ENCODE assay signal across 29 cellular contexts in the genomic region with DNA sequence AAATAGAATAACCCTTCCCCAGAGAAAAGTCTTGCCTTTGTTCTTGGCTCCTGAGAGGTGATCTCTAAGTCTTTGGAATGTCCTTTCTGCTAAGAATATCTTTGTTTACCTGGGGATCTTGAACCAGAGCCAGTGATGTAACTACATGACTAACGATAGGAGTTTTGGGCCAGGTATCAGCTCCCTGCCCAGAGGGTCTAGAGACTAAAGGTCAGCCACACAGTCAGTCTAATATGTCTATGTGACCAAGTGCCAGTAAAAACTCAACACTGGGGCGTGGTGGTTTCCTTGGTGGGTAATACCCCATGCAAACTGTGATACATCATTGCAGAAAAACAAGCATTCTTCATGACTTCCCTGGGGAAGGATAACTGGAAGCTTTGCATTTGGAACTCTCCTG.
"Had no signal": no experiment of that assay in that cellular context is flagged by ENCODE, and none has a peak within 500 bp of the region (broad histone marks: within the 10 kb centered on the region; RNA-seq: fewer than 3 reads in every experiment).

No MANE protein-coding gene starts in this region.

- H3K4me3 ChIP-seq: ascending aorta, heart left ventricle, left ventricle myocardium inferior, lung, ovary, prostate gland, spleen, suprapubic skin, tibial artery had no signal

- DNase-seq: activated CD4-positive, alpha-beta memory T cell treated with anti-CD3 and anti-CD28 coated beads for 36 hours; activated CD4-positive, alpha-beta T cell treated with anti-CD3 and anti-CD28 coated beads, Interleukin-2, amount 10 ng/mL, durations not matched to agents 24 days and 14 days; activated CD4-positive, CD25-positive, alpha-beta regulatory T cell treated with anti-CD3 and anti-CD28 coated beads, Interleukin-2, amount 50 U/mL, for 72 hours; activated CD8-positive, alpha-beta memory T cell treated with anti-CD3 and anti-CD28 coated beads, Interleukin-2, amount 50 U/mL, for 4 hours; activated effector memory CD4-positive, alpha-beta T cell treated with anti-CD3 and anti-CD28 coated beads, Interleukin-2, amount 50 U/mL, for 16 hours; activated naive CD4-positive, alpha-beta T cell treated with anti-CD3 and anti-CD28 coated beads for 36 hours; activated naive CD8-positive, alpha-beta T cell treated with anti-CD3 and anti-CD28 coated beads, Interleukin-2, amount 10 ng/mL, durations not matched to agents 7 days and 5 days; activated T-cell treated with anti-CD3 and anti-CD28 coated beads, Interleukin-2, amount 50 U/mL, for 1 hour; caudate nucleus; cortex of kidney; effector memory CD8-positive, alpha-beta T cell; heart left ventricle; hypothalamus; immature natural killer cell; left ventricle myocardium inferior; naive B cell; nephron progenitor cell; ovary; spleen; stimulated activated naive CD4-positive, alpha-beta T cell; T-helper 17 cell; T1000; tibial artery had no signal

- H3K9me3 ChIP-seq: ascending aorta, heart left ventricle, left ventricle myocardium inferior, ovary, prostate gland, spleen, suprapubic skin, tibial artery had no signal

- H3K4me3 Mint-ChIP-seq: activated CD4-positive, alpha-beta memory T cell treated with anti-CD3 and anti-CD28 coated beads for 36 hours; activated CD4-positive, alpha-beta T cell treated with anti-CD3 and anti-CD28 coated beads, Interleukin-2, amount 10 ng/mL, durations not matched to agents 24 days and 14 days; activated naive CD4-positive, alpha-beta T cell treated with anti-CD3 and anti-CD28 coated beads for 36 hours; activated naive CD8-positive, alpha-beta T cell treated with anti-CD3 and anti-CD28 coated beads, Interleukin-2, amount 10 ng/mL, durations not matched to agents 7 days and 5 days; activated T-helper 1 cell treated with anti-CD3 and anti-CD28 coated beads, Interleukin-12 subunit alpha, Interleukin-12 subunit beta, Interleukin-2, Interleukin-4 antibody, amounts not matched to agents 30 ng/mL and 10 ng/mL and 1 ng/mL, durations not matched to agents 14 hours and 24 hours and 36 hours; brain; effector memory CD8-positive, alpha-beta T cell; immature natural killer cell; naive B cell; nephron progenitor cell; T-helper 17 cell had no signal

- H3K27me3 ChIP-seq: ascending aorta, heart left ventricle, ovary, spleen, tibial artery had no signal

- H3K4me1 ChIP-seq: ascending aorta, heart left ventricle, left ventricle myocardium inferior, prostate gland, spleen, tibial artery had no signal

- H3K36me3 Mint-ChIP-seq: activated CD4-positive, alpha-beta memory T cell treated with anti-CD3 and anti-CD28 coated beads for 36 hours; activated naive CD8-positive, alpha-beta T cell treated with anti-CD3 and anti-CD28 coated beads, Interleukin-2, amount 10 ng/mL, durations not matched to agents 7 days and 5 days; brain; naive B cell had no signal

- H3K27ac ChIP-seq: ascending aorta, heart left ventricle, left ventricle myocardium inferior, ovary, prostate gland, spleen, suprapubic skin, tibial artery had no signal

- H3K27ac Mint-ChIP-seq: activated CD4-positive, alpha-beta memory T cell treated with anti-CD3 and anti-CD28 coated beads for 36 hours; activated CD4-positive, alpha-beta T cell treated with anti-CD3 and anti-CD28 coated beads, Interleukin-2, amount 10 ng/mL, durations not matched to agents 24 days and 14 days; activated naive CD4-positive, alpha-beta T cell treated with anti-CD3 and anti-CD28 coated beads for 36 hours; activated naive CD8-positive, alpha-beta T cell treated with anti-CD3 and anti-CD28 coated beads, Interleukin-2, amount 10 ng/mL, durations not matched to agents 7 days and 5 days; activated T-helper 1 cell treated with anti-CD3 and anti-CD28 coated beads, Interleukin-12 subunit alpha, Interleukin-12 subunit beta, Interleukin-2, Interleukin-4 antibody, amounts not matched to agents 30 ng/mL and 10 ng/mL and 1 ng/mL, durations not matched to agents 14 hours and 24 hours and 36 hours; brain; effector memory CD8-positive, alpha-beta T cell; immature natural killer cell; naive B cell; nephron progenitor cell; T-helper 17 cell had no signal

- H3K36me3 ChIP-seq: ascending aorta, heart left ventricle, left ventricle myocardium inferior, ovary, prostate gland, spleen, suprapubic skin, tibial artery had no signal

- ATAC-seq: effector memory CD8-positive, alpha-beta T cell; heart left ventricle; T-helper 17 cell had no signal

- H3K4me1 Mint-ChIP-seq: activated CD4-positive, alpha-beta T cell treated with anti-CD3 and anti-CD28 coated beads, Interleukin-2, amount 10 ng/mL, durations not matched to agents 24 days and 14 days; activated naive CD8-positive, alpha-beta T cell treated with anti-CD3 and anti-CD28 coated beads, Interleukin-2, amount 10 ng/mL, durations not matched to agents 7 days and 5 days; naive B cell; T-helper 17 cell had no signal

- H3K27me3 Mint-ChIP-seq: activated CD4-positive, alpha-beta memory T cell treated with anti-CD3 and anti-CD28 coated beads for 36 hours; activated CD4-positive, alpha-beta T cell treated with anti-CD3 and anti-CD28 coated beads, Interleukin-2, amount 10 ng/mL, durations not matched to agents 24 days and 14 days; activated naive CD8-positive, alpha-beta T cell treated with anti-CD3 and anti-CD28 coated beads, Interleukin-2, amount 10 ng/mL, durations not matched to agents 7 days and 5 days; effector memory CD8-positive, alpha-beta T cell; naive B cell; T-helper 17 cell had no signal

- H3K9me3 Mint-ChIP-seq: activated CD4-positive, alpha-beta T cell treated with anti-CD3 and anti-CD28 coated beads, Interleukin-2, amount 10 ng/mL, durations not matched to agents 24 days and 14 days; activated naive CD4-positive, alpha-beta T cell treated with anti-CD3 and anti-CD28 coated beads for 36 hours; activated naive CD8-positive, alpha-beta T cell treated with anti-CD3 and anti-CD28 coated beads, Interleukin-2, amount 10 ng/mL, durations not matched to agents 7 days and 5 days; activated T-helper 1 cell treated with anti-CD3 and anti-CD28 coated beads, Interleukin-12 subunit alpha, Interleukin-12 subunit beta, Interleukin-2, Interleukin-4 antibody, amounts not matched to agents 30 ng/mL and 10 ng/mL and 1 ng/mL, durations not matched to agents 14 hours and 24 hours and 36 hours; brain; nephron progenitor cell had no signal
